8 cellular contexts compared by ENCODE assay signal in the genomic region with DNA sequence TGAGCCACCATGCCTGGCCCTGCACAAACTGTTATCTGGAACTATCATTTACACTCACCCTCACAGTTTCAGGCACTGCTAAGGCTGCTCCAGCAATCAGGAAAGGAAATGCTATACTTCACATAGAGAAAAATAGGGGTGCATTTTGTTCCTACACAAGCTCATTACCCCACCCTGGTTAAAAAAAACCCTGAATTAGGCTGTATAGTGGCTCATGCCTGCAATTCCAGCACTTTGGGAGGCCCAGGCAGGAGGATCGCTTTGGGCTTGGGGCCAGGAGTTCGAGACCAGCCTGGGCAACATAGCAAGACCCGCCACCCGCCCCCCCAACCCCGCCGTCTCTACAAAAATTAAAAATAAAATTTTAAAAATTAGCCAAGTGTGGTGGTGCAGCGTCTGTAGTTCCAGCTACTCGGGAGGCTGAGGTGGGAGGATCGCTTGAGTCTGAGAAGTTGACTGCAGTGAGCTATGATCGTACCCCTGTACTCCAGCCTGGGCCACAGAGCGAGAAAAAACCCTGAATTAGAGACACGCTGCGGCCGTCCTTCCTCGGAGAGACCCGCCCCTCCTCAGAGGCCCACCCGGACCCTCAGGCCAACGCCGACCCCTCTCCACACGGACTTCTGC. TPM values are rescaled to one million over a fixed set of nuclear protein-coding genes. Genes with fewer than 3 reads are reported as not detected.
DNase-seq lines count a peak whose midpoint lies in the region; ATAC-seq and TF ChIP-seq lines count a peak whose summit lies in the region.

No MANE protein-coding gene starts in this region.

- H3K27ac ChIP-seq in OCI-LY1 (ENCODE audit: low read depth, low read length, poor library complexity, severe bottlenecking) (peak overlapping the region; percentile 58), endodermal cell (ENCODE audit: low read depth, low read length) (no peak overlapping the region), neural cell (ENCODE audit: low read length) (peak overlapping the region; percentile 51)

- H3K4me1 ChIP-seq in OCI-LY1 (ENCODE audit: insufficient read depth, low read length, severe bottlenecking): peaks cover 18% of the 10 kb centered on the region
- H3K4me1 ChIP-seq in endodermal cell (ENCODE audit: control insufficient read depth, insufficient read depth, low read length): peaks cover 2% of the 10 kb centered on the region

- peaks cover 9% of the 10 kb centered on the region for H3K4me1 Mint-ChIP-seq in endodermal cell

- TF ChIP-seq EP300 in neural cell (conservative IDR thresholded peaks at IDR 0.05; ENCODE audit: poor library complexity, severe bottlenecking): no peak

- TF ChIP-seq CTCF in OCI-LY1 (IDR thresholded peaks at IDR 0.05; ENCODE audit: low read length): no peak
- no peak for TF ChIP-seq CTCF in endodermal cell (conservative IDR thresholded peaks at IDR 0.05)
- TF ChIP-seq CTCF in neural cell (IDR thresholded peaks at IDR 0.05; ENCODE audit: poor library complexity, severe bottlenecking): no peak

- peak; percentile 6 for ATAC-seq in GM21619 (IDR thresholded peaks at IDR 0.05; ENCODE audit: unreplicated experiment)
- no peak for ATAC-seq in HG02623 (IDR thresholded peaks at IDR 0.05; ENCODE audit: unreplicated experiment)

- peak overlapping the region; percentile 90 for H3K4me2 ChIP-seq in OCI-LY1 (ENCODE audit: low read length)
- H3K4me2 ChIP-seq in neural cell (ENCODE audit: low read length): peak overlapping the region; percentile 45

- no peaks in the 10 kb centered on the region for H3K27me3 Mint-ChIP-seq in endodermal cell (ENCODE audit: insufficient read depth)

- H3K79me2 ChIP-seq in OCI-LY1 (ENCODE audit: insufficient read depth, low read length): peaks cover 22% of the 10 kb centered on the region
- H3K79me2 ChIP-seq in neural cell (replicated peaks; ENCODE audit: insufficient read depth, low read length): peaks cover 31% of the 10 kb centered on the region

- peaks cover 35% of the 10 kb centered on the region for H3K36me3 ChIP-seq in OCI-LY1 (ENCODE audit: insufficient read depth, low read length)
- peaks cover 42% of the 10 kb centered on the region for H3K36me3 ChIP-seq in endodermal cell (ENCODE audit: control insufficient read depth, insufficient read depth, low read length)
- no peaks in the 10 kb centered on the region for H3K36me3 ChIP-seq in neural cell (ENCODE audit: insufficient read depth, low read length)

- no peaks in the 10 kb centered on the region for H3K9me3 ChIP-seq in OCI-LY1 (ENCODE audit: low read length)
- H3K9me3 ChIP-seq in endodermal cell (ENCODE audit: control insufficient read depth, low read length): no peaks in the 10 kb centered on the region
- no peaks in the 10 kb centered on the region for H3K9me3 ChIP-seq in neural cell (ENCODE audit: low read length)

- peak overlapping the region; percentile 96 for H3K4me3 Mint-ChIP-seq in endodermal cell

- 21% methylated on average over 10 to 18 of the region's 20 CpGs for WGBS in endodermal cell (ENCODE audit: insufficient coverage in 1 of 2, insufficient read length in 1 of 2), 2 experiments

- no peaks in the 10 kb centered on the region for H3K9me3 Mint-ChIP-seq in endodermal cell

- H4K20me1 ChIP-seq in OCI-LY1 (ENCODE audit: insufficient read depth, low read length): no peaks in the 10 kb centered on the region
- no peaks in the 10 kb centered on the region for H4K20me1 ChIP-seq in neural cell (ENCODE audit: insufficient read depth)

- H3K9ac ChIP-seq in OCI-LY1 (ENCODE audit: low read length) (peak overlapping the region; percentile 87), endodermal cell (ENCODE audit: extremely low read depth, low read length, poor library complexity, severe bottlenecking) (peak overlapping the region; percentile 79), neural cell (ENCODE audit: low read length) (peak overlapping the region; percentile 80)

- H3K27me3 ChIP-seq in OCI-LY1 (ENCODE audit: insufficient read depth, low read length): no peaks in the 10 kb centered on the region
- no peaks in the 10 kb centered on the region for H3K27me3 ChIP-seq in endodermal cell (ENCODE audit: control insufficient read depth, insufficient read depth, low read length, poor library complexity, severe bottlenecking)
- no peaks in the 10 kb centered on the region for H3K27me3 ChIP-seq in neural cell (ENCODE audit: insufficient read depth, low read depth, low read length)

- DNase-seq in endodermal cell (no peak), DMS114 treated with DMSO at 0.1 percent for 48 hours (lab: John Stamatoyannopoulos, UW; ENCODE audit: unreplicated experiment) (no peak), H4 (ENCODE audit: low spot score) (no peak)
- no peak for DNase-seq in effector CD8-positive, alpha-beta T cell (lab: John Stamatoyannopoulos, UW)

- H3K27ac Mint-ChIP-seq in endodermal cell: peak overlapping the region; percentile 97

- H3F3A ChIP-seq in OCI-LY1 (ENCODE audit: insufficient read depth, low read length) (no peaks in the 10 kb centered on the region), neural cell (ENCODE audit: insufficient read depth, low read length, poor library complexity, severe bottlenecking) (no peaks in the 10 kb centered on the region)

- H3K36me3 Mint-ChIP-seq in endodermal cell (ENCODE audit: low read depth): peaks cover 38% of the 10 kb centered on the region

- H2AFZ ChIP-seq in OCI-LY1 (ENCODE audit: low read length) (peak overlapping the region; percentile 45; the same call in 1 of the 2 replicates), neural cell (ENCODE audit: low read depth, low read length) (peak overlapping the region; percentile 80)

- H3K9me2 ChIP-seq in OCI-LY1 (ENCODE audit: low read depth, low read length) (no peaks in the 10 kb centered on the region), neural cell (ENCODE audit: insufficient read depth, low read length) (no peaks in the 10 kb centered on the region)

- H3K4me3 ChIP-seq in OCI-LY1 (ENCODE audit: low read depth, low read length, poor library complexity, severe bottlenecking): peak overlapping the region; percentile 99
- peak overlapping the region; percentile 92 for H3K4me3 ChIP-seq in endodermal cell (ENCODE audit: low read length)
- H3K4me3 ChIP-seq in neural cell (ENCODE audit: low read length): peak overlapping the region; percentile 86

- no peak for TF ChIP-seq RAD21 in neural cell (conservative IDR thresholded peaks at IDR 0.05)

TF ChIP-seq in neural cell, 6 proteins besides CTCF, POLR2A, EP300 and RAD21:
- TF ChIP-seq POLR2AphosphoS5 (IDR thresholded peaks at IDR 0.05) (no peak), REST (IDR thresholded peaks at IDR 0.05; ENCODE audit: borderline replicate concordance) (no peak), MXI1 (conservative IDR thresholded peaks at IDR 0.05; ENCODE audit: poor library complexity, severe bottlenecking) (no peak)

RNA-seq across cellular contexts. Expression of gene PTCD1, which starts 0.5 kb away (rescaled TPM):
- total RNA-seq in endodermal cell: 10 to 100 TPM; 11.9 to 12.5 TPM
- 5.8 TPM for polyA plus RNA-seq in endodermal cell (2013, experiment 1 of 2)
- 5.2 TPM for polyA plus RNA-seq in endodermal cell (2013, experiment 2 of 2)
- polyA plus RNA-seq in neural cell: 4.0 and 5.7 TPM in 2 replicates
- 9.6 and 9.7 TPM in 2 replicates for polyA minus RNA-seq in neural cell
- total RNA-seq in H4 (2014; rRNA removed; shearing (Covaris generic)): 3.5 and 4.8 TPM in 2 replicates

RNA-seq across cellular contexts. Expression of gene CPSF4, which starts 0.7 kb away (rescaled TPM):
- total RNA-seq in endodermal cell: 100 to 1,000 TPM in 1 of 2 donors, 10 to 100 TPM in 1; 87.3 to 126 TPM
- polyA plus RNA-seq in endodermal cell (2013, experiment 1 of 2): 89.5 TPM
- 81.8 TPM for polyA plus RNA-seq in endodermal cell (2013, experiment 2 of 2)
- 209 and 238 TPM in 2 replicates for polyA plus RNA-seq in neural cell
- 55.6 and 57.5 TPM in 2 replicates for polyA minus RNA-seq in neural cell
- total RNA-seq in H4 (2014; rRNA removed; shearing (Covaris generic)): 30.5 and 32.6 TPM in 2 replicates

RNA-seq across cellular contexts. Expression of gene ATP5MF, which starts 27.9 kb away (rescaled TPM):
- 100 to 1,000 TPM; 455 to 472 TPM for total RNA-seq in endodermal cell
- 477 TPM for polyA plus RNA-seq in endodermal cell (2013, experiment 1 of 2)
- polyA plus RNA-seq in endodermal cell (2013, experiment 2 of 2): 427 TPM
- 1,790 and 1,998 TPM in 2 replicates for polyA plus RNA-seq in neural cell
- 334 and 602 TPM in 2 replicates for polyA minus RNA-seq in neural cell
- total RNA-seq in H4 (2014; rRNA removed; shearing (Covaris generic)): 1,624 and 1,916 TPM in 2 replicates

RNA-seq across cellular contexts. Expression of gene BUD31, which starts 29.3 kb away (rescaled TPM):
- total RNA-seq in endodermal cell: 100 to 1,000 TPM; 102 to 117 TPM
- 89.0 TPM for polyA plus RNA-seq in endodermal cell (2013, experiment 1 of 2)
- 90.0 TPM for polyA plus RNA-seq in endodermal cell (2013, experiment 2 of 2)
- polyA plus RNA-seq in neural cell: 200 and 251 TPM in 2 replicates
- polyA minus RNA-seq in neural cell: 82.7 and 84.0 TPM in 2 replicates
- total RNA-seq in H4 (2014; rRNA removed; shearing (Covaris generic)): 169 and 186 TPM in 2 replicates

RNA-seq across cellular contexts. Expression of gene PDAP1, which starts 29.7 kb away (rescaled TPM):
- 100 to 1,000 TPM; 147 to 165 TPM for total RNA-seq in endodermal cell
- polyA plus RNA-seq in endodermal cell (2013, experiment 1 of 2): 130 TPM
- polyA plus RNA-seq in endodermal cell (2013, experiment 2 of 2): 130 TPM
- polyA plus RNA-seq in neural cell: 185 and 212 TPM in 2 replicates
- 54.8 and 60.3 TPM in 2 replicates for polyA minus RNA-seq in neural cell
- 147 and 170 TPM in 2 replicates for total RNA-seq in H4 (2014; rRNA removed; shearing (Covaris generic))
